ENCODE assay signal across 22 cellular contexts in the genomic region with DNA sequence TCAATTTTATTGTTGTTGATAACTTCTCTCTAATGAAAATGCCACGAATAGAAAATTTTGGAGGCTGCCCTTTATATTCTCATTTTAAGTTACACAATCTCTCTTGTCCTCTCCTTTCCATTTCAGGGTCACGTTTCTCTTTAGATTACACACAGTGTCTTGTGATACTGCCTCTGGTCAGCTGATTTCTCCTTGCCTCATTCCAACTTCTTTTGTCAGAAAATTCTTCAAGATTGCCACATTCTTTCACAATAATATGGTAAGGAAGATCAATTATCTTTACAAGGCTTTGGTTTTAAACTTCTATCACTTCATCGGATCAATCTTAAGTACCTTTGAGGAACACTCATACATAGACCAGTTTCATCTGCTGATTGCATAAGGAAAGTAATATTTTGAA.
"Had no signal": no experiment of that assay in that cellular context is flagged by ENCODE, and none has a peak within 500 bp of the region (broad histone marks: within the 10 kb centered on the region; RNA-seq: fewer than 3 reads in every experiment).

No MANE protein-coding gene starts in this region.

- H3K4me1 ChIP-seq: body of pancreas, esophagus muscularis mucosa, right atrium auricular region, tibial artery, uterus had no signal

- H3K27ac ChIP-seq: body of pancreas, coronary artery, esophagus muscularis mucosa, neutrophil, right atrium auricular region, skin epidermis, tibial artery, uterus had no signal

- H3K9me3 ChIP-seq: body of pancreas, esophagus muscularis mucosa, neutrophil, right atrium auricular region, tibial artery, uterus had no signal

- H3K36me3 ChIP-seq: esophagus muscularis mucosa, neutrophil, right atrium auricular region, tibial artery, uterus had no signal

- H3K27me3 ChIP-seq: body of pancreas, esophagus muscularis mucosa, neutrophil, right atrium auricular region, tibial artery, uterus had no signal

- H3K4me3 ChIP-seq: body of pancreas, coronary artery, esophagus muscularis mucosa, right atrium auricular region, skin epidermis, tibial artery, uterus had no signal

- DNase-seq: activated CD4-positive, alpha-beta memory T cell treated with anti-CD3 and anti-CD28 coated beads for 36 hours; activated CD4-positive, alpha-beta T cell treated with anti-CD3 and anti-CD28 coated beads for 36 hours; activated CD8-positive, alpha-beta memory T cell treated with anti-CD3 and anti-CD28 coated beads, Interleukin-2, amount 10 ng/mL, durations not matched to agents 7 days and 5 days; activated naive CD4-positive, alpha-beta T cell treated with anti-CD3 and anti-CD28 coated beads, Interleukin-2, amount 50 U/mL, for 16 hours; activated T-cell treated with anti-CD3 and anti-CD28 coated beads, Interleukin-2, amount 50 U/mL, for 1 hour; amniotic stem cell; body of pancreas; central memory CD4-positive, alpha-beta T cell; glutamatergic neuron; hypothalamus; mesendoderm; natural killer cell; stimulated activated CD4-positive, alpha-beta T cell treated with anti-CD3 and anti-CD28 coated beads, Interleukin-15, amount 100 ng/mL, for 24 hours; stimulated activated CD4-positive, alpha-beta T cell treated with anti-CD3 and anti-CD28 coated beads, Interleukin-4, amount 100 ng/mL, for 1 hour; stimulated activated naive B cell treated with anti-CD40 and anti-IgM and Interleukin-4, amounts not matched to agents 10 μg/mL and 1 μg/mL and 100 μg/mL, for 72 hours; tibial artery; uterus had no signal
